8 cellular contexts compared by ENCODE assay signal in the genomic region with DNA sequence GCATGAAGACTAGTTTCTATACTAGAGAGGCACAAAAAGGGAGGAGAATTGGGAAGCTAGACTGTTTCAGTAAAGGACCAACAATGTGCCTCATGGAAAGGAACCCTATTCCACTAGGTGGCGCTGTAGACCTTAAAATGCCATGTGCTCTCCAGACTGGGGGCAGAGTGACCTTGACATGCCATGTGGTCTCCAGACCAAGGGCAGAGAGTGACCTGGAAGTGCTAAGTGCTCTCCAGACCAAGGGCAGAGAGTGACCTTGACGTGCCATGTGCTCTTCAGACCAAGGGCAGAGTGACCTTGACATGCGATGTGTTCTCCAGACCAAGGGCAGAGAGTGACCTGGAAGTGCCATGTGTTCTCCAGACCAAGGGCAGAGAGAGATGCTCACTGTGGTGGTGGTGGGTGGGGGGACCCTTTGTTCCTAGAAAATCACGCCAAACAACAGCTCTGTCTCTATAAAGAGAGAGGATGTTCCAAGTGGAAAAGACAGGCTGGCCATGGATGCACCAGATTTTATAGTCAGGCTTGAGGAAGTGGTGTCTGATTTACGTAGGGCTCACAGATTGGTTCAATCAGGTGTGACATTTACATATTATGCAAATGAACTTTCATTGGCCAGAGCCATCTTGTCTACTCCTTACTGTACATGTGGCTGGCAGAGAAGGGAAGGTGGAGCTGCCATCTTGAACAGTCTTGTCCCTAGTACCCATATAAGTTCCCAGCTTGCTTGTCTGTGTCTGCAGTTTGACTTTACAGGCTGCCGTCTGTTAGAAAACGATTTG.
DNase-seq lines count a peak whose midpoint lies in the region; ATAC-seq, FAIRE-seq and TF ChIP-seq lines count a peak whose summit lies in the region.

No MANE protein-coding gene starts in this region.

- intact Hi-C loops in kidney (cut with DNase I) (no loop called here), aorta (cut with DNase I) (no loop called here)

- H3K36me3 Mint-ChIP-seq in T-helper 2 cell treated with Interferon-gamma antibody and Interleukin-4, amounts not matched to agents 5 μg/mL and 100 μg/mL, for 36 hours (ENCODE audit: low read depth): no peaks in the 10 kb centered on the region

- peak; percentile 53 for DNase-seq in COR-L47 (lab: John Stamatoyannopoulos, UW)
- DNase-seq in T-helper 2 cell treated with Interferon-gamma antibody and Interleukin-4, amounts not matched to agents 5 μg/mL and 100 μg/mL, for 36 hours (ENCODE audit: low spot score): peak; percentile 4
- DNase-seq in kidney: no peak
- DNase-seq in aorta: no peak

- H3K27me3 ChIP-seq in Loucy (ENCODE audit: insufficient read depth, low read length, poor library complexity, severe bottlenecking) (no peaks in the 10 kb centered on the region), aorta (ENCODE audit: control insufficient read depth in 1 of 2, insufficient read depth in 2 of 2, low read length in 1 of 2) (no peaks in the 10 kb centered on the region)

- H2AFZ ChIP-seq in Loucy (ENCODE audit: low read length): 0 out of 2 replicates have a peak overlapping the region, but pooled peaks have one; percentile 17

- H3K9me3 ChIP-seq in Loucy (ENCODE audit: insufficient read depth, low read depth, low read length): no peaks in the 10 kb centered on the region
- H3K9me3 ChIP-seq in kidney (ENCODE audit: control insufficient read depth in 1 of 2, low read length in 2 of 2): no peaks in the 10 kb centered on the region
- H3K9me3 ChIP-seq in aorta (ENCODE audit: control insufficient read depth, low read length): peaks cover 4% of the 10 kb centered on the region

- H3K4me3 Mint-ChIP-seq in T-helper 2 cell treated with Interferon-gamma antibody and Interleukin-4, amounts not matched to agents 5 μg/mL and 100 μg/mL, for 36 hours: no peak overlapping the region

- 64 to 69% methylated on average over 7 of the region's 7 CpGs for WGBS in aorta, 2 donors

- no peaks in the 10 kb centered on the region for H4K20me1 ChIP-seq in Loucy (ENCODE audit: insufficient read depth, low read length, poor library complexity, severe bottlenecking)

- no peak overlapping the region for H3K27ac Mint-ChIP-seq in T-helper 2 cell treated with Interferon-gamma antibody and Interleukin-4, amounts not matched to agents 5 μg/mL and 100 μg/mL, for 36 hours

- H3K4me3 ChIP-seq in Loucy (ENCODE audit: low read length, poor library complexity, severe bottlenecking): no peak overlapping the region
- no peak overlapping the region for H3K4me3 ChIP-seq in kidney (ENCODE audit: low read length in 2 of 2)
- H3K4me3 ChIP-seq in aorta (ENCODE audit: low read length in 2 of 2): no peak overlapping the region

- H3K27ac ChIP-seq in kidney (ENCODE audit: low read depth in 2 of 2, low read length in 2 of 2) (no peak overlapping the region), aorta (ENCODE audit: low read depth in 1 of 2, low read length in 2 of 2) (no peak overlapping the region)

- no peaks in the 10 kb centered on the region for H3K4me1 Mint-ChIP-seq in T-helper 2 cell treated with Interferon-gamma antibody and Interleukin-4, amounts not matched to agents 5 μg/mL and 100 μg/mL, for 36 hours (ENCODE audit: low read depth)

- no peaks in the 10 kb centered on the region for H3F3A ChIP-seq in Loucy (ENCODE audit: low read depth)

- H3K9me3 Mint-ChIP-seq in T-helper 2 cell treated with Interferon-gamma antibody and Interleukin-4, amounts not matched to agents 5 μg/mL and 100 μg/mL, for 36 hours: peaks cover 10% of the 10 kb centered on the region

- ATAC-seq in GM18517 (IDR thresholded peaks at IDR 0.05; ENCODE audit: unreplicated experiment): peak; percentile 65
- no peak for ATAC-seq in GM19324 (IDR thresholded peaks at IDR 0.05; ENCODE audit: low FRiP score, unreplicated experiment)
- ATAC-seq in aorta (ENCODE audit: low FRiP score): no peak
- no peak for ATAC-seq in GM18520 (IDR thresholded peaks at IDR 0.05; ENCODE audit: unreplicated experiment)

- no peaks in the 10 kb centered on the region for H3K4me1 ChIP-seq in Loucy (ENCODE audit: insufficient read depth, low read length, poor library complexity, severe bottlenecking)
- H3K4me1 ChIP-seq in kidney (ENCODE audit: control insufficient read depth in 1 of 2, insufficient read depth in 1 of 2, low read depth in 1 of 2, low read length in 2 of 2): no peaks in the 10 kb centered on the region
- H3K4me1 ChIP-seq in aorta (ENCODE audit: control insufficient read depth in 1 of 2, insufficient read depth in 2 of 2, low read length in 2 of 2): no peaks in the 10 kb centered on the region

- no peaks in the 10 kb centered on the region for H3K79me2 ChIP-seq in Loucy (ENCODE audit: insufficient read depth, low read length)

- H3K4me2 ChIP-seq in Loucy (ENCODE audit: low read depth, low read length, poor library complexity, severe bottlenecking): no peak overlapping the region

- H3K36me3 ChIP-seq in Loucy (ENCODE audit: insufficient read depth, low read length): no peaks in the 10 kb centered on the region
- no peaks in the 10 kb centered on the region for H3K36me3 ChIP-seq in kidney (ENCODE audit: control insufficient read depth in 1 of 2, insufficient read depth in 2 of 2, low read length in 2 of 2)
- H3K36me3 ChIP-seq in aorta (ENCODE audit: control insufficient read depth in 1 of 2, insufficient read depth in 2 of 2, low read length in 1 of 2): no peaks in the 10 kb centered on the region

- H3K9me2 ChIP-seq in Loucy (replicated peaks; ENCODE audit: low read depth, low read length): no peaks in the 10 kb centered on the region

- H3K9ac ChIP-seq in Loucy (ENCODE audit: low read depth, low read length, poor library complexity, severe bottlenecking) (no peak overlapping the region), kidney (ENCODE audit: low read length in 2 of 2) (no peak overlapping the region)

- no peak for FAIRE-seq in kidney (lab: Jason Lieb, UNC)

- H3K27me3 Mint-ChIP-seq in T-helper 2 cell treated with Interferon-gamma antibody and Interleukin-4, amounts not matched to agents 5 μg/mL and 100 μg/mL, for 36 hours (ENCODE audit: low read depth): no peaks in the 10 kb centered on the region

- TF ChIP-seq CTCF in Loucy (conservative IDR thresholded peaks at IDR 0.05; ENCODE audit: low read length) (peak; percentile 97), kidney (IDR thresholded peaks at IDR 0.05; ENCODE audit: borderline replicate concordance, extremely low read depth, insufficient read depth) (peak; percentile 50)

Comparison
In these comparisons a context has a peak if more than half of its experiments do, and no peak if none do; other contexts are left out.
1. DNase-seq: peak in COR-L47 (single experiment) and T-helper 2 cell treated with Interferon-gamma antibody and Interleukin-4, amounts not matched to agents 5 μg/mL and 100 μg/mL, for 36 hours (single experiment); none in kidney (single experiment) and aorta (0 of 2).